Comparison of ENCODE assay signal across 1 cellular context in genomic region chr16:75311383-75311938, GRCh38.
TF ChIP-seq lines count a peak whose summit lies in the region.

No MANE protein-coding gene starts in this region.

TF ChIP-seq in SK-N-SH, 30 proteins besides CTCF, POLR2A, EP300 and RAD21:
- TF ChIP-seq FOXJ3 (CRISPR knock-in tag; IDR thresholded peaks at IDR 0.05) (no peak), TEAD4 (IDR thresholded peaks at IDR 0.05; ENCODE audit: borderline replicate concordance, insufficient read depth) (peak; percentile 40; the same call in 1 of the 2 replicates)
